In the genomic region with DNA sequence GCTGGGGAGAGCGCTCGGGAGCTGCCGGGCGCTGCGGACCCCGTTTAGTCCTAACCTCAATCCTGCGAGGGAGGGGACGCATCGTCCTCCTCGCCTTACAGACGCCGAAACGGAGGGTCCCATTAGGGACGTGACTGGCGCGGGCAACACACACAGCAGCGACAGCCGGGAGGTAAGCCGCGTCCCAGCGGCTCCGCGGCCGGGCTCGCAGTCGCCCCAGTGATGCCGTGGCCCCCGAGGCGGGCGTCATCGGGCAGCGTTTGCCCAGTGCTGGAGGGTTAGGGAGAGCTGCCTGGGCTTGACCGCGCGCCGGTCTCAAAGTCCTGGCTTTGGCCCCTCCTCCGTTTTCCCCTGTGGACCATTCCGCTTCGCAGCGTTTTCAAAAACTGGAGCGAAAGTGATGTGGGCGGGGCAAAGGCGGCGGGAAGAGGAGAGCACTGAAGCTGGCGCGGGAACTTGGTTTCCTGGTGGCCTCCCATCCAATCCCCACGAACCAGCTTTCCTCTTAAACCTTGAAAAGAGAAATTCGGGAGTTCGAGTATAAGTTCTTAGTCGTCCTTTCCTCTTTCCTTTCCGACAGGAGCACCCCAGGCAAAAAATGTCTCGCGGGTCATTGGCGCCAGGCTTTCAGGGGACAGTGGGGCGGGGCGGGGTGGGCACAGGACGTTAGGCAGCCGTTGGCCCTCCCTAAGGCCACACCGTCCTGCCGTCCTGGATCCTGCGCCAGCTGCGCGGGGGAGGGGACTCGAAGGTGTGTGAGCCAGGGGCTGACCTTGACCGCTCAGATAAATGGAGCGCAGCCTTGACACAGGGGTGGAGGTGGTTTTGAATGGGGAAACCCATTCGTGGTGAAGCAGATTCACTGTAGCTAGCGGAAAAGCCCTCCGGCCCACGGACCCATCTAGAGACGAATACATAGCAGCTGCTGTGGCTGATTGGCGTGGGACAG, we compare ENCODE assay signal across 8 cellular contexts. TPM values are rescaled to one million over a fixed set of nuclear protein-coding genes. Genes with fewer than 3 reads are reported as not detected.
DNase-seq lines count a peak whose midpoint lies in the region; ATAC-seq and TF ChIP-seq lines count a peak whose summit lies in the region.

No MANE protein-coding gene starts in this region.

- ATAC-seq in GM19035 (IDR thresholded peaks at IDR 0.05; ENCODE audit: unreplicated experiment) (peak; percentile 60), HG03175 (IDR thresholded peaks at IDR 0.05; ENCODE audit: unreplicated experiment) (peak; percentile 56), WTC11 (peak; percentile 80)

- DNase-seq in BJ (ENCODE audit: low read depth): peak; percentile 51
- DNase-seq in NCI-H2196 (lab: John Stamatoyannopoulos, UW; ENCODE audit: unreplicated experiment): peak; percentile 99
- DNase-seq in WTC11 (ENCODE audit: low spot score): peak; percentile 90
- peak; percentile 96 for DNase-seq in colonic mucosa
- peak; percentile 55 to 67 for DNase-seq in stimulated activated CD4-positive, alpha-beta T cell treated with anti-CD3 and anti-CD28 coated beads, Interleukin-15, amount 100 ng/mL, for 48 hours (ENCODE audit: low read depth in 2 of 2)

- H3K9ac ChIP-seq in colonic mucosa (ENCODE audit: low read depth in 2 of 2, low read length in 2 of 2): peak overlapping the region; percentile 66 to 71

- peaks cover 9% of the 10 kb centered on the region for H3K9me3 Mint-ChIP-seq in WTC11

- no peaks in the 10 kb centered on the region for H3K4me1 ChIP-seq in colonic mucosa

- intact Hi-C loops in colonic mucosa (cut with DNase I): no loop called here

- H3K36me3 ChIP-seq in BJ (ENCODE audit: control insufficient read depth, insufficient read depth, low read length): no peaks in the 10 kb centered on the region
- H3K36me3 ChIP-seq in colonic mucosa: no peaks in the 10 kb centered on the region

- no peaks in the 10 kb centered on the region for H3K27me3 Mint-ChIP-seq in WTC11 (ENCODE audit: low read depth)

- peak overlapping the region; percentile 65 for H3K4me3 ChIP-seq in BJ (ENCODE audit: low read depth, low read length)
- H3K4me3 ChIP-seq in colonic mucosa: peak overlapping the region; percentile 94

- H3K27ac ChIP-seq in colonic mucosa (peak overlapping the region; percentile 89), layer of hippocampus (ENCODE audit: low read depth, low read length) (peak overlapping the region; percentile 77)

- H3K27me3 ChIP-seq in BJ (ENCODE audit: control insufficient read depth, insufficient read depth, low read length) (no peaks in the 10 kb centered on the region), colonic mucosa (no peaks in the 10 kb centered on the region), layer of hippocampus (ENCODE audit: control insufficient read depth, insufficient read depth, low read length) (no peaks in the 10 kb centered on the region)

- H3K4me3 Mint-ChIP-seq in WTC11: peak overlapping the region; percentile 88

- peak overlapping the region; percentile 76 for H3K27ac Mint-ChIP-seq in WTC11

- TF ChIP-seq CTCF in BJ (IDR thresholded peaks at IDR 0.05; ENCODE audit: insufficient read depth, low read depth, low read length): no peak
- no peak for TF ChIP-seq CTCF in WTC11 (IDR thresholded peaks at IDR 0.05)
- no peak for TF ChIP-seq CTCF in colonic mucosa (IDR thresholded peaks at IDR 0.05)

- H3K36me3 Mint-ChIP-seq in WTC11: peaks cover 41% of the 10 kb centered on the region

- no peaks in the 10 kb centered on the region for H3K9me3 ChIP-seq in colonic mucosa

- CTCF ChIA-PET in BJ (lab: Yijun Ruan, JAX): interaction anchor here (1.0 to 2.2 kb wide), 5 partner anchors 27 to 181 kb away, joined by 3 to 7 read pairs (median 4); a partner anchor contains a TSS
- CTCF ChIA-PET in WTC11 (lab: Charles Lee): interaction anchor here (0.6 to 3.4 kb wide), 12 partner anchors 8 to 185 kb away, joined by 3 to 30 read pairs (median 10); a partner anchor contains a TSS

- H3K4me1 Mint-ChIP-seq in WTC11: peaks cover 40% of the 10 kb centered on the region

- POLR2A ChIA-PET in BJ (lab: Charles Lee): interaction anchor here (0.6 kb wide), 2 partner anchors 12 to 45 kb away, joined by 3 read pairs; no protein-coding TSS in a partner anchor
- POLR2A ChIA-PET in WTC11 (lab: Charles Lee): interaction anchor here (1.0 to 2.4 kb wide), 9 partner anchors 9 to 391 kb away, joined by 3 to 10 read pairs (median 4); a partner anchor contains a TSS

TF ChIP-seq in WTC11, 78 proteins besides CTCF, POLR2A, EP300 and RAD21 (continues in another document):
- TF ChIP-seq TP53 (CRISPR knock-in tag; IDR thresholded peaks at IDR 0.05): no peak
- TF ChIP-seq TCF7 (CRISPR knock-in tag; IDR thresholded peaks at IDR 0.05; ENCODE audit: low read depth): no peak
- no peak for TF ChIP-seq EMX1 (CRISPR knock-in tag; IDR thresholded peaks at IDR 0.05)
- TF ChIP-seq MXD4 (CRISPR knock-in tag; IDR thresholded peaks at IDR 0.05; ENCODE audit: borderline replicate concordance): no peak
- peak; percentile 60; the same call in 1 of the 2 replicates for TF ChIP-seq CREM (CRISPR knock-in tag; IDR thresholded peaks at IDR 0.05)
- TF ChIP-seq, protein P1, sequence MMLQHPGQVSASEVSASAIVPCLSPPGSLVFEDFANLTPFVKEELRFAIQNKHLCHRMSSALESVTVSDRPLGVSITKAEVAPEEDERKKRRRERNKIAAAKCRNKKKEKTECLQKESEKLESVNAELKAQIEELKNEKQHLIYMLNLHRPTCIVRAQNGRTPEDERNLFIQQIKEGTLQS (CRISPR knock-in tag; conservative IDR thresholded peaks at IDR 0.05): no peak
- TF ChIP-seq NFATC4 (CRISPR knock-in tag; IDR thresholded peaks at IDR 0.05): no peak
- TF ChIP-seq ZNF423 (CRISPR knock-in tag; IDR thresholded peaks at IDR 0.05): no peak
- TF ChIP-seq, protein P2, sequence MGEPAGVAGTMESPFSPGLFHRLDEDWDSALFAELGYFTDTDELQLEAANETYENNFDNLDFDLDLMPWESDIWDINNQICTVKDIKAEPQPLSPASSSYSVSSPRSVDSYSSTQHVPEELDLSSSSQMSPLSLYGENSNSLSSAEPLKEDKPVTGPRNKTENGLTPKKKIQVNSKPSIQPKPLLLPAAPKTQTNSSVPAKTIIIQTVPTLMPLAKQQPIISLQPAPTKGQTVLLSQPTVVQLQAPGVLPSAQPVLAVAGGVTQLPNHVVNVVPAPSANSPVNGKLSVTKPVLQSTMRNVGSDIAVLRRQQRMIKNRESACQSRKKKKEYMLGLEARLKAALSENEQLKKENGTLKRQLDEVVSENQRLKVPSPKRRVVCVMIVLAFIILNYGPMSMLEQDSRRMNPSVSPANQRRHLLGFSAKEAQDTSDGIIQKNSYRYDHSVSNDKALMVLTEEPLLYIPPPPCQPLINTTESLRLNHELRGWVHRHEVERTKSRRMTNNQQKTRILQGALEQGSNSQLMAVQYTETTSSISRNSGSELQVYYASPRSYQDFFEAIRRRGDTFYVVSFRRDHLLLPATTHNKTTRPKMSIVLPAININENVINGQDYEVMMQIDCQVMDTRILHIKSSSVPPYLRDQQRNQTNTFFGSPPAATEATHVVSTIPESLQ (CRISPR knock-in tag; IDR thresholded peaks at IDR 0.05): no peak
- TF ChIP-seq ZNF416 (CRISPR knock-in tag; IDR thresholded peaks at IDR 0.05): no peak
- TF ChIP-seq, protein P3, sequence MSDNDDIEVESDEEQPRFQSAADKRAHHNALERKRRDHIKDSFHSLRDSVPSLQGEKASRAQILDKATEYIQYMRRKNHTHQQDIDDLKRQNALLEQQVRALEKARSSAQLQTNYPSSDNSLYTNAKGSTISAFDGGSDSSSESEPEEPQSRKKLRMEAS (CRISPR knock-in tag; IDR thresholded peaks at IDR 0.05): peak; percentile 34; the same call in 1 of the 2 replicates
- peak; percentile 53; the same call in 1 of the 2 replicates for TF ChIP-seq SP1 (CRISPR knock-in tag; conservative IDR thresholded peaks at IDR 0.05)
- 0 out of 2 replicates have a peak, but pooled peaks have one; percentile 41 for TF ChIP-seq CREB1 (CRISPR knock-in tag; IDR thresholded peaks at IDR 0.05)
- 0 out of 2 replicates have a peak, but pooled peaks have one; percentile 76 for TF ChIP-seq KAT7 (CRISPR knock-in tag; IDR thresholded peaks at IDR 0.05; ENCODE audit: borderline replicate concordance)
- no peak for TF ChIP-seq ATF1 (CRISPR knock-in tag; IDR thresholded peaks at IDR 0.05)
- TF ChIP-seq, protein P4, sequence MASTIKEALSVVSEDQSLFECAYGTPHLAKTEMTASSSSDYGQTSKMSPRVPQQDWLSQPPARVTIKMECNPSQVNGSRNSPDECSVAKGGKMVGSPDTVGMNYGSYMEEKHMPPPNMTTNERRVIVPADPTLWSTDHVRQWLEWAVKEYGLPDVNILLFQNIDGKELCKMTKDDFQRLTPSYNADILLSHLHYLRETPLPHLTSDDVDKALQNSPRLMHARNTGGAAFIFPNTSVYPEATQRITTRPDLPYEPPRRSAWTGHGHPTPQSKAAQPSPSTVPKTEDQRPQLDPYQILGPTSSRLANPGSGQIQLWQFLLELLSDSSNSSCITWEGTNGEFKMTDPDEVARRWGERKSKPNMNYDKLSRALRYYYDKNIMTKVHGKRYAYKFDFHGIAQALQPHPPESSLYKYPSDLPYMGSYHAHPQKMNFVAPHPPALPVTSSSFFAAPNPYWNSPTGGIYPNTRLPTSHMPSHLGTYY (CRISPR knock-in tag; IDR thresholded peaks at IDR 0.05): no peak
- no peak for TF ChIP-seq PRRX2 (CRISPR knock-in tag; IDR thresholded peaks at IDR 0.05)
- TF ChIP-seq JAZF1 (CRISPR knock-in tag; IDR thresholded peaks at IDR 0.05): no peak
- TF ChIP-seq, protein P5, sequence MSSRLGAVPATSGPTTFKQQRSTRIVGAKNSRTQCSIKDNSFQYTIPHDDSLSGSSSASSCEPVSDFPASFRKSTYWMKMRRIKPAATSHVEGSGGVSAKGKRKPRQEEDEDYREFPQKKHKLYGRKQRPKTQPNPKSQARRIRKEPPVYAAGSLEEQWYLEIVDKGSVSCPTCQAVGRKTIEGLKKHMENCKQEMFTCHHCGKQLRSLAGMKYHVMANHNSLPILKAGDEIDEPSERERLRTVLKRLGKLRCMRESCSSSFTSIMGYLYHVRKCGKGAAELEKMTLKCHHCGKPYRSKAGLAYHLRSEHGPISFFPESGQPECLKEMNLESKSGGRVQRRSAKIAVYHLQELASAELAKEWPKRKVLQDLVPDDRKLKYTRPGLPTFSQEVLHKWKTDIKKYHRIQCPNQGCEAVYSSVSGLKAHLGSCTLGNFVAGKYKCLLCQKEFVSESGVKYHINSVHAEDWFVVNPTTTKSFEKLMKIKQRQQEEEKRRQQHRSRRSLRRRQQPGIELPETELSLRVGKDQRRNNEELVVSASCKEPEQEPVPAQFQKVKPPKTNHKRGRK (CRISPR knock-in tag; IDR thresholded peaks at IDR 0.05; ENCODE audit: borderline replicate concordance): no peak
- TF ChIP-seq FOXK1 (CRISPR knock-in tag; IDR thresholded peaks at IDR 0.05): no peak

RNA-seq across cellular contexts. Expression of a gene that starts 0.8 kb away (rescaled TPM):
- 80.4 and 146 TPM in 2 replicates for polyA plus RNA-seq in BJ (2011; rRNA removed)
- 65.4 and 111 TPM in 2 replicates for polyA minus RNA-seq in BJ (2011; rRNA and poly(A)+ RNA removed)
- 83.2 to 86.4 TPM (median 86.3 TPM) in 3 replicates for total RNA-seq in WTC11 (2021)
- total RNA-seq in colonic mucosa: 100 to 1,000 TPM in 1 of 2 donors, 10 to 100 TPM in 1; 32.8 to 131 TPM

RNA-seq across cellular contexts. Expression of a gene that starts 54.2 kb away (rescaled TPM):
- 16.1 and 16.4 TPM in 2 replicates for polyA plus RNA-seq in BJ (2011; rRNA removed)
- polyA minus RNA-seq in BJ (2011; rRNA and poly(A)+ RNA removed): 13.4 and 18.2 TPM in 2 replicates
- total RNA-seq in WTC11 (2021) (44.1 to 52.9 TPM (median 44.6 TPM) in 3 replicates), colonic mucosa (100 to 1,000 TPM in 1 of 2 donors, 10 to 100 TPM in 1; 51.7 to 103 TPM)

Comparison
In these comparisons a context has a peak if more than half of its experiments do, and no peak if none do; other contexts are left out.
1. Peak in every context shown above with its lines: DNase-seq, ATAC-seq, H3K4me3 ChIP-seq and H3K27ac ChIP-seq.